8 cellular contexts compared by ENCODE assay signal in the genomic region with DNA sequence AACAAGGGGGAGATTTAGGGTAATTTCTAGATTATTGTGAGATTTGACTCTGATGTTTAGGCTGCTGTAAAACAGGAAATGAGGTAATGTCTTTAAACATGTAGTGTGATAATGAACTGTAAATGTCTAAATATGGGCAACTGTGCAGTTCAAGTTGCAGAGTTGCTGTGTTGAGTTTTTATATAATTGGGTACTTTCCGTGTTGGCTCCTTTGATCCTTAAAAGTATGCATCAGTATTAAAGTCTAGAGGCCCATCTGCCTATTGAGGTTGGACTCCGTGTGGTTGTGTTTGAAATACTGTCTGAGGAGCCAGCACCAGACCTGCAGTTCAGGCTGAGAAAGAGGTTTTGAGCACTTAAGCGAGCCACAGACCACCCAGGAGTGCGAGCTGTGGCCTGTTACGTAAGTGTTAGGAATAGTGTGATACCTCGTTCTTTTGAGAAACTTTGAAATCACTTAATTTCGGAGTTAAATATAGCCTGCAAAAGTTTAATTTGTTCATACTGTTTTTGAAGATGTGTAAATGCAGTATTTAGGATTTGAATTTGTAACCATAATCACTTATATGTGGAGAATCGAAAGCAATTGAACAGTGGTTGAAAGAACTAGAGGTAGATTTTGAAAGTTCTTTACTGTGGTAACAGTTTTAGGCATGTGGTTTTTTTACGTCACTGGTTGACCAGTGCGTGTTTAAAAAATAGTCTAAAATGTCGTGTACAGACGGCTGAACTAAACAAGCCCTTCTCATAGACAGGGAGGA. TPM values are rescaled to one million over a fixed set of nuclear protein-coding genes. Genes with fewer than 3 reads are reported as not detected.
DNase-seq lines count a peak whose midpoint lies in the region; ATAC-seq, FAIRE-seq and TF ChIP-seq lines count a peak whose summit lies in the region.

No MANE protein-coding gene starts in this region.

- H3K4me3 Mint-ChIP-seq in activated CD8-positive, alpha-beta T cell treated with anti-CD3 and anti-CD28 coated beads for 36 hours = peak overlapping the region; percentile 75

- CTCF ChIA-PET in activated CD8-positive, alpha-beta T cell treated with anti-CD3 and anti-CD28 coated beads for 36 hours (lab: Charles Lee) = no interaction called here

- ATAC-seq in HG03432 (IDR thresholded peaks at IDR 0.05; ENCODE audit: unreplicated experiment) = peak; percentile 50
- ATAC-seq in activated CD8-positive, alpha-beta T cell treated with anti-CD3 and anti-CD28 coated beads for 36 hours = peak; percentile 70

- intact Hi-C loops in activated CD8-positive, alpha-beta T cell treated with anti-CD3 and anti-CD28 coated beads for 36 hours (cut with micrococcal nuclease) = no loop called here

- in situ Hi-C loops in ACHN (cut with HindIII; ENCODE audit: low pct_ligation_motif_present, low pct_unique_long_range_greater_than_20kb, low sequenced_read_pairs) = no loop called here

- H3K4me1 Mint-ChIP-seq in activated CD8-positive, alpha-beta T cell treated with anti-CD3 and anti-CD28 coated beads for 36 hours (ENCODE audit: low read depth) = peaks cover 69% of the 10 kb centered on the region

- H3K36me3 Mint-ChIP-seq in activated CD8-positive, alpha-beta T cell treated with anti-CD3 and anti-CD28 coated beads for 36 hours (ENCODE audit: low read depth) = peaks cover 8% of the 10 kb centered on the region

- FAIRE-seq in GM18507 (lab: Jason Lieb, UNC) = no peak
- no peak for FAIRE-seq in urothelium cell line (lab: Jason Lieb, UNC)

- POLR2A ChIA-PET in activated CD8-positive, alpha-beta T cell treated with anti-CD3 and anti-CD28 coated beads for 36 hours (lab: Charles Lee) = interaction anchor here (0.7 to 2.0 kb wide), 5 partner anchors 8 to 155 kb away, joined by 3 to 6 read pairs (median 4); a partner anchor contains a TSS

- no peak for TF ChIP-seq CTCF in activated CD8-positive, alpha-beta T cell treated with anti-CD3 and anti-CD28 coated beads for 36 hours (IDR thresholded peaks at IDR 0.05)

- H3K27ac Mint-ChIP-seq in activated CD8-positive, alpha-beta T cell treated with anti-CD3 and anti-CD28 coated beads for 36 hours = peak overlapping the region; percentile 97

- no peaks in the 10 kb centered on the region for H3K27me3 Mint-ChIP-seq in activated CD8-positive, alpha-beta T cell treated with anti-CD3 and anti-CD28 coated beads for 36 hours

- H3K9me3 Mint-ChIP-seq in activated CD8-positive, alpha-beta T cell treated with anti-CD3 and anti-CD28 coated beads for 36 hours = no peaks in the 10 kb centered on the region

- peak; percentile 29 for DNase-seq in GM18507 (ENCODE audit: extremely low spot score, insufficient read length, low read depth)
- DNase-seq in activated CD8-positive, alpha-beta T cell treated with anti-CD3 and anti-CD28 coated beads for 36 hours = peak; percentile 77
- peak; percentile 81 for DNase-seq in fibroblast of peridontal ligament (ENCODE audit: extremely low read depth)
- DNase-seq in stimulated activated CD4-positive, alpha-beta T cell treated with anti-CD3 and anti-CD28 coated beads, Interleukin-4, amount 100 ng/mL, for 1 hour = peak; percentile 19
- DNase-seq in ACHN = no peak
- no peak for DNase-seq in T1000 (lab: John Stamatoyannopoulos, UW)
- DNase-seq in urothelium cell line (ENCODE audit: low spot score) = no peak

RNA-seq across cellular contexts. Expression of a gene that starts 9.0 kb away (rescaled TPM):
- 10 to 100 TPM; 30.6 to 32.4 TPM for total RNA-seq in activated CD8-positive, alpha-beta T cell treated with anti-CD3 and anti-CD28 coated beads for 36 hours

RNA-seq across cellular contexts. Expression of a gene that starts 34.0 kb away (rescaled TPM):
- total RNA-seq in activated CD8-positive, alpha-beta T cell treated with anti-CD3 and anti-CD28 coated beads for 36 hours = not detected

Comparison
In these comparisons a context has a peak if more than half of its experiments do, and no peak if none do; other contexts are left out.
1. DNase-seq: peak in GM18507 (single experiment), activated CD8-positive, alpha-beta T cell treated with anti-CD3 and anti-CD28 coated beads for 36 hours (single experiment), fibroblast of peridontal ligament (single experiment) and stimulated activated CD4-positive, alpha-beta T cell treated with anti-CD3 and anti-CD28 coated beads, Interleukin-4, amount 100 ng/mL, for 1 hour (single experiment); none in ACHN (single experiment), T1000 (single experiment) and urothelium cell line (single experiment).